ENCODE assay signal across 8 cellular contexts in genomic region chr20:34215711-34216381, GRCh38. TPM values are rescaled to one million over a fixed set of nuclear protein-coding genes. Genes with fewer than 3 reads are reported as not detected.
A peak's percentile ranks its signal among the peaks of the same experiment; 100 is the strongest.
DNase-seq lines count a peak whose midpoint lies in the region; ATAC-seq and TF ChIP-seq lines count a peak whose summit lies in the region.

No MANE protein-coding gene starts in this region.

- H3K36me3 ChIP-seq in gastroesophageal sphincter = no peaks in the 10 kb centered on the region

- TF ChIP-seq CTCF in AG04450 (IDR thresholded peaks at IDR 0.05; ENCODE audit: low read depth, low read length) = no peak
- TF ChIP-seq CTCF in HFF-Myc (IDR thresholded peaks at IDR 0.05; ENCODE audit: low read depth, low read length, missing control alignments) = no peak
- TF ChIP-seq CTCF in gastroesophageal sphincter (IDR thresholded peaks at IDR 0.05) = peak in 1 of 4 experiments; percentile 27
- peak; percentile 38 for TF ChIP-seq CTCF in neural crest cell (conservative IDR thresholded peaks at IDR 0.05)

- H3K4me3 Mint-ChIP-seq in neural crest cell = no peak overlapping the region

- H3K27me3 Mint-ChIP-seq in neural crest cell (ENCODE audit: low read depth) = peaks cover 17% of the 10 kb centered on the region

- 1% methylated on average over 16 of the region's 49 CpGs; no CpG with 5 or more reads in 1 of the 2 donors for WGBS in gastroesophageal sphincter (ENCODE audit: low coverage in 1 of 2), 2 donors

- H3K4me1 ChIP-seq in gastroesophageal sphincter = peaks cover 0 to 29% (median 4%) of the 10 kb centered on the region in 3 donors

- POLR2A ChIA-PET in AG04450 (lab: Yijun Ruan, JAX) = no interaction called here

- H3K27me3 ChIP-seq in AG04450 (ENCODE audit: control insufficient read depth, insufficient read depth, low read length) = no peaks in the 10 kb centered on the region
- no peaks in the 10 kb centered on the region for H3K27me3 ChIP-seq in gastroesophageal sphincter

- peaks cover 4% of the 10 kb centered on the region; the same call in 1 of the 2 replicates for H3K9me3 ChIP-seq in AG04450 (ENCODE audit: control insufficient read depth, insufficient read depth, low read length)
- no peaks in the 10 kb centered on the region for H3K9me3 ChIP-seq in gastroesophageal sphincter

- H3K36me3 Mint-ChIP-seq in neural crest cell (ENCODE audit: low read depth) = no peaks in the 10 kb centered on the region

- DNase-seq in AG04450 (ENCODE audit: low read depth, low spot score) (peak; percentile 16), HFF-Myc (ENCODE audit: extremely low read depth, low read depth) (peak; percentile 24), NOMO-1 treated with dmso at 0.1 percent for 144 hours (lab: John Stamatoyannopoulos, UW; ENCODE audit: unreplicated experiment) (peak; percentile 59), neural crest cell (ENCODE audit: low read depth, low spot score) (peak; percentile 78), stromal cell of bone marrow (ENCODE audit: low read depth) (peak; percentile 40), GF-D8 (lab: John Stamatoyannopoulos, UW) (no peak)
- DNase-seq in activated effector memory CD4-positive, alpha-beta T cell treated with anti-CD3 and anti-CD28 coated beads, Interleukin-2, amount 50 U/mL, for 16 hours = peak; percentile 78

- H3K27ac Mint-ChIP-seq in neural crest cell (ENCODE audit: unreplicated experiment) = peak overlapping the region; percentile 94

- H3K4me3 ChIP-seq in AG04450 (ENCODE audit: low read depth, low read length) (peak overlapping the region; percentile 81), HFF-Myc (replicated peaks; ENCODE audit: low read depth, low read length) (peak overlapping the region; percentile 43), gastroesophageal sphincter (peak overlapping the region; percentile 63 to 92)

- peak; percentile 98 for ATAC-seq in gastroesophageal sphincter

- TF ChIP-seq POLR2A in gastroesophageal sphincter (IDR thresholded peaks at IDR 0.05) = peak; percentile 28 to 43

- no peak for TF ChIP-seq EP300 in gastroesophageal sphincter (IDR thresholded peaks at IDR 0.05)

- peaks cover 3% of the 10 kb centered on the region for H3K9me3 Mint-ChIP-seq in neural crest cell

- CTCF ChIA-PET in AG04450 (lab: Charles Lee) = interaction anchor here (0.6 to 1.4 kb wide), 5 partner anchors 25 to 880 kb away, joined by 3 to 4 read pairs (median 3); no protein-coding TSS in a partner anchor

- H3K27ac ChIP-seq in AG04450 (ENCODE audit: low read depth, low read length) = peak overlapping the region; percentile 82
- H3K27ac ChIP-seq in gastroesophageal sphincter = peak overlapping the region; percentile 82 to 90 (median 84)

- H3K4me1 Mint-ChIP-seq in neural crest cell = peaks cover 23% of the 10 kb centered on the region

RNA-seq across cellular contexts. Expression of gene ASIP, which starts 25.4 kb away (rescaled TPM):
- not detected in 2 replicates for polyA plus RNA-seq in AG04450 (2011; rRNA removed)
- polyA minus RNA-seq in AG04450 (2011; rRNA and poly(A)+ RNA removed) = not detected in 2 replicates
- total RNA-seq in gastroesophageal sphincter = 1 to 10 TPM in 1 of 4 donors, not detected in 3; 3.5 TPM
- total RNA-seq in neural crest cell = not detected in 2 replicates
